ENCODE assay signal across 19 cellular contexts in the genomic region with DNA sequence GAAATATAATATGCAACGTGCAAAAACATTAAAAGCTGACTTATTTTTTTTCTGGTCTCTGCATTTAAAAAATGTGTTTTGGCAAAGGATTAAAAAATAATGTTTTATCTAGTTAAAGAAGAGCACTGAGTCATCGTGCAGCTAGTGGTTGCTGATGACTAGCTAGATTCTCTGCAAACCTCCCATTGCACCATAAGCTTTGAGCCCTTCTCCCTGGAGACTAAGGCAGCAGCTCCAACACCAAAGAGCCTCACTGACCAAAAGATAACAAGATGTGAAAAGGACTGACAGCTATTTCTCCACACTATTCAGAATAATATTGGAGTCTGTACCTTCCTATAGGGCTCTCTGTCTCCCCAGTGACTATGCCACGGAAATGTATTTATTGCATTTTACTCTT.
DNase-seq lines count a peak whose midpoint lies in the region; ATAC-seq and TF ChIP-seq lines count a peak whose summit lies in the region.
"Had no signal": no experiment of that assay in that cellular context is flagged by ENCODE, and none has a peak within 500 bp of the region (broad histone marks: within the 10 kb centered on the region; RNA-seq: fewer than 3 reads in every experiment).

No MANE protein-coding gene starts in this region.

- intact Hi-C loops in PC-3 (cut with micrococcal nuclease) = no loop called here
- intact Hi-C loops in left ventricle myocardium inferior (cut with micrococcal nuclease) = no loop called here

- no peaks in the 10 kb centered on the region for H3K9me2 ChIP-seq in PC-3 (replicated peaks; ENCODE audit: low read length)

- DNase-seq in A172 (ENCODE audit: low spot score) = peak; percentile 11
- peak; percentile 7 for DNase-seq in COLO829 (ENCODE audit: low spot score)
- peak; percentile 13 for DNase-seq in PC-3
- DNase-seq in omental fat pad (ENCODE audit: low spot score) = no peak
- DNase-seq in left ventricle myocardium inferior = no peak
- DNase-seq in middle frontal gyrus (ENCODE audit: extremely low spot score, low spot score) = no peak
- DNase-seq: CD4-positive, CD25-positive, alpha-beta regulatory T cell; CD8-positive, alpha-beta T cell; DMS 273 treated with DMSO at 0.1 percent for 48 hours; DMS79; EL; GDM1; H9 had no signal

- H3K9me3 ChIP-seq in PC-3 (ENCODE audit: low read length) (no peaks in the 10 kb centered on the region), left ventricle myocardium inferior (replicated peaks) (no peaks in the 10 kb centered on the region)
- H3K9me3 ChIP-seq: BLaER1 had no signal

- H3K27me3 ChIP-seq in PC-3 (ENCODE audit: low read length) (no peaks in the 10 kb centered on the region), left ventricle myocardium inferior (ENCODE audit: low read depth) (no peaks in the 10 kb centered on the region)

- POLR2A ChIA-PET in PC-3 (lab: Charles Lee; ENCODE audit: unreplicated experiment) = no interaction called here

- H4K20me1 ChIP-seq in PC-3 (ENCODE audit: low read length) = no peaks in the 10 kb centered on the region
- H4K20me1 ChIP-seq: BLaER1 had no signal

- TF ChIP-seq CTCF in PC-3 (conservative IDR thresholded peaks at IDR 0.05; ENCODE audit: low read depth, low read length) (no peak), omental fat pad (IDR thresholded peaks at IDR 0.05) (no peak), left ventricle myocardium inferior (IDR thresholded peaks at IDR 0.05; ENCODE audit: borderline replicate concordance) (no peak)

- no TSS peak for BruUV-seq in PC-3 (replicated peaks; lab: Mats Ljungman, UMichigan)

- no peak overlapping the region for H3K9ac ChIP-seq in PC-3 (ENCODE audit: low read length)
- H3K9ac ChIP-seq: BLaER1 had no signal

- H3K4me1 ChIP-seq in PC-3 (ENCODE audit: insufficient read depth, low read length) = 0 out of 2 replicates have a peak, but pooled peaks cover 6% of the 10 kb centered on the region
- H3K4me1 ChIP-seq in left ventricle myocardium inferior = no peaks in the 10 kb centered on the region
- H3K4me1 ChIP-seq: BLaER1 had no signal

- H3K36me3 ChIP-seq in PC-3 (ENCODE audit: low read depth, low read length) (no peaks in the 10 kb centered on the region), left ventricle myocardium inferior (no peaks in the 10 kb centered on the region)
- H3K36me3 ChIP-seq: BLaER1 had no signal

- H3K4me3 ChIP-seq in PC-3 (ENCODE audit: low read length) (no peak overlapping the region), left ventricle myocardium inferior (no peak overlapping the region)
- H3K4me3 ChIP-seq: BLaER1, GM12878, GM23338 had no signal

- CTCF ChIA-PET in PC-3 (lab: Charles Lee) = no interaction called here

- no peaks in the 10 kb centered on the region for H3F3A ChIP-seq in PC-3 (ENCODE audit: low read length, unreplicated experiment)

- H3K27ac ChIP-seq in PC-3 (ENCODE audit: low read length) (no peak overlapping the region), left ventricle myocardium inferior (replicated peaks) (no peak overlapping the region)
- H3K27ac ChIP-seq: BLaER1, C4-2B had no signal

- H2AFZ ChIP-seq in PC-3 (ENCODE audit: low read length) = no peak overlapping the region
- H2AFZ ChIP-seq: GM23338 had no signal

- ATAC-seq in PC-3 = no peak
- ATAC-seq in omental fat pad (ENCODE audit: low FRiP score) = peak; percentile 69
- no peak for ATAC-seq in HG02759 (IDR thresholded peaks at IDR 0.05; ENCODE audit: unreplicated experiment)
- ATAC-seq: CD8-positive, alpha-beta T cell; GM12878; GM23338; HCT116 had no signal

- H3K4me2 ChIP-seq in PC-3 (ENCODE audit: low read length) = no peak overlapping the region
- H3K4me2 ChIP-seq: BLaER1, GM23338 had no signal

- no peaks in the 10 kb centered on the region for H3K79me2 ChIP-seq in PC-3 (ENCODE audit: low read length)

Comparison
In these comparisons a context has a peak if more than half of its experiments do, and no peak if none do; other contexts are left out.
1. DNase-seq: peak in A172 (single experiment), COLO829 (single experiment) and PC-3 (single experiment); none in omental fat pad (single experiment), left ventricle myocardium inferior (single experiment) and middle frontal gyrus (single experiment).